13 cellular contexts compared by ENCODE assay signal in genomic region chr10:122559228-122559627, GRCh38. TPM values are rescaled to one million over a fixed set of nuclear protein-coding genes. Genes with fewer than 3 reads are reported as not detected.
"Had no signal": no experiment of that assay in that cellular context is flagged by ENCODE, and none has a peak within 500 bp of the region (broad histone marks: within the 10 kb centered on the region; RNA-seq: fewer than 3 reads in every experiment).

No MANE protein-coding gene starts in this region.

- H3K9me3 Mint-ChIP-seq: activated CD4-positive, alpha-beta memory T cell treated with anti-CD3 and anti-CD28 coated beads, Interleukin-2, amount 10 ng/mL, durations not matched to agents 7 days and 5 days; activated T-cell treated with anti-CD3 and anti-CD28 coated beads, Interleukin-2, amount 50 U/mL, for 72 hours had no signal

- H3K4me3 Mint-ChIP-seq: activated CD4-positive, alpha-beta memory T cell treated with anti-CD3 and anti-CD28 coated beads, Interleukin-2, amount 10 ng/mL, durations not matched to agents 7 days and 5 days; nephron; stimulated activated memory B cell treated with anti-CD40 and anti-IgM and Interleukin-4, amounts not matched to agents 10 μg/mL and 1 μg/mL and 100 μg/mL, for 72 hours; type B pancreatic cell had no signal

- H3K27ac Mint-ChIP-seq: activated CD4-positive, alpha-beta memory T cell treated with anti-CD3 and anti-CD28 coated beads, Interleukin-2, amount 10 ng/mL, durations not matched to agents 7 days and 5 days; activated T-cell treated with anti-CD3 and anti-CD28 coated beads, Interleukin-2, amount 50 U/mL, for 72 hours; nephron; stimulated activated memory B cell treated with anti-CD40 and anti-IgM and Interleukin-4, amounts not matched to agents 10 μg/mL and 1 μg/mL and 100 μg/mL, for 72 hours; type B pancreatic cell had no signal

- H3K27me3 ChIP-seq: right lobe of liver had no signal

- H3K4me1 ChIP-seq: lower lobe of right lung, prostate gland, right lobe of liver had no signal

- H3K4me1 Mint-ChIP-seq: nephron; stimulated activated memory B cell treated with anti-CD40 and anti-IgM and Interleukin-4, amounts not matched to agents 10 μg/mL and 1 μg/mL and 100 μg/mL, for 72 hours had no signal

- H3K4me3 ChIP-seq: lower lobe of right lung, prostate gland, right lobe of liver had no signal

- DNase-seq: activated CD4-positive, alpha-beta memory T cell treated with anti-CD3 and anti-CD28 coated beads, Interleukin-2, amount 10 ng/mL, durations not matched to agents 7 days and 5 days; activated T-cell treated with anti-CD3 and anti-CD28 coated beads, Interleukin-2, amount 50 U/mL, for 72 hours; cortex of kidney; effector CD8-positive, alpha-beta T cell; erythroblast; left cardiac atrium; lower lobe of right lung; right lobe of liver had no signal

- H3K9me3 ChIP-seq: lower lobe of right lung, prostate gland, right lobe of liver had no signal

- H3K36me3 ChIP-seq: lower lobe of right lung, prostate gland, right lobe of liver had no signal

- H3K36me3 Mint-ChIP-seq: type B pancreatic cell had no signal

- ATAC-seq: left cardiac atrium; stimulated activated memory B cell treated with anti-CD40 and anti-IgM and Interleukin-4, amounts not matched to agents 10 μg/mL and 1 μg/mL and 100 μg/mL, for 72 hours had no signal

- H3K27ac ChIP-seq: lower lobe of right lung, prostate gland, right lobe of liver had no signal

RNA-seq across cellular contexts. Expression of gene DMBT1, which starts 1.3 kb away (rescaled TPM):
- total RNA-seq: activated T-cell treated with anti-CD3 and anti-CD28 coated beads, Interleukin-2, amount 50 U/mL, for 72 hours; left cardiac atrium; T-helper 2 cell treated with Interferon-gamma antibody and Interleukin-4, amounts not matched to agents 100 ng/mL and 5 ng/mL, for 36 hours had no signal
